Comparison of ENCODE assay signal across 24 cellular contexts in genomic region chr19:40768936-40769335, GRCh38. TPM values are rescaled to one million over a fixed set of nuclear protein-coding genes. Genes with fewer than 3 reads are reported as not detected.
"Had no signal": no experiment of that assay in that cellular context is flagged by ENCODE, and none has a peak within 500 bp of the region (broad histone marks: within the 10 kb centered on the region; RNA-seq: fewer than 3 reads in every experiment).

No MANE protein-coding gene starts in this region.

- H3K4me3 ChIP-seq: colonic mucosa, esophagus muscularis mucosa, hepatocyte, left ventricle myocardium inferior, mucosa of descending colon, skin epidermis, testis had no signal

- H3K4me2 ChIP-seq: hepatocyte had no signal

- H3K79me2 ChIP-seq: hepatocyte had no signal

- H3K27me3 ChIP-seq: colonic mucosa, esophagus muscularis mucosa, hepatocyte, testis had no signal

- H3K4me3 Mint-ChIP-seq: activated T-cell treated with anti-CD3 and anti-CD28 coated beads, Interleukin-2, amount 50 U/mL, for 4 hours; brain; memory B cell; naive thymus-derived CD4-positive, alpha-beta T cell; stimulated activated naive CD8-positive, alpha-beta T cell treated with anti-CD3 and anti-CD28 coated beads, Interleukin-15, Interleukin-2, amounts not matched to agents 100 ng/mL and 50 ng/mL, for 24 hours had no signal

- H3K36me3 ChIP-seq: colonic mucosa had no signal

- H3K9me3 ChIP-seq: colonic mucosa, esophagus muscularis mucosa, left ventricle myocardium inferior, mucosa of descending colon, testis had no signal

- H2AFZ ChIP-seq: hepatocyte had no signal

- H3K4me1 ChIP-seq: colonic mucosa, esophagus muscularis mucosa, left ventricle myocardium inferior, testis had no signal

- H3K27me3 Mint-ChIP-seq: brain; memory B cell; naive thymus-derived CD4-positive, alpha-beta T cell; stimulated activated naive CD8-positive, alpha-beta T cell treated with anti-CD3 and anti-CD28 coated beads, Interleukin-15, Interleukin-2, amounts not matched to agents 100 ng/mL and 50 ng/mL, for 24 hours had no signal

- DNase-seq: activated CD4-positive, alpha-beta T cell treated with anti-CD3 and anti-CD28 coated beads, Interleukin-2, amount 50 U/mL, for 48 hours; activated CD4-positive, CD25-positive, alpha-beta regulatory T cell treated with anti-CD3 and anti-CD28 coated beads, Interleukin-2, amount 50 U/mL, for 72 hours; activated gamma-delta T cell; activated T-cell treated with anti-CD3 and anti-CD28 coated beads, Interleukin-2, amount 50 U/mL, for 4 hours; central memory CD4-positive, alpha-beta T cell; colonic mucosa; islet precursor cell; left ventricle myocardium inferior; mucosa of descending colon; naive thymus-derived CD4-positive, alpha-beta T cell; posterior cingulate gyrus; retina; stimulated activated CD4-positive, alpha-beta T cell treated with anti-CD3 and anti-CD28 coated beads, Interleukin-15, amount 100 ng/mL, for 24 hours; stimulated activated CD4-positive, alpha-beta T cell treated with anti-CD3 and anti-CD28 coated beads, Interleukin-4, amount 100 ng/mL, for 1 hour; testis had no signal

- H3K27ac ChIP-seq: colonic mucosa, esophagus muscularis mucosa, hepatocyte, left ventricle myocardium inferior, skin epidermis, testis had no signal

- H3K4me1 Mint-ChIP-seq: brain had no signal

- H3K27ac Mint-ChIP-seq: activated naive CD4-positive, alpha-beta T cell treated with anti-CD3 and anti-CD28 coated beads, Interleukin-2, amount 50 U/mL, for 72 hours; brain; memory B cell; stimulated activated naive CD8-positive, alpha-beta T cell treated with anti-CD3 and anti-CD28 coated beads, Interleukin-15, Interleukin-2, amounts not matched to agents 100 ng/mL and 50 ng/mL, for 24 hours had no signal

- ATAC-seq: activated naive CD4-positive, alpha-beta T cell treated with anti-CD3 and anti-CD28 coated beads, Interleukin-2, amount 50 U/mL, for 72 hours; activated T-cell treated with anti-CD3 and anti-CD28 coated beads, Interleukin-2, amount 50 U/mL, for 4 hours; mucosa of descending colon; naive thymus-derived CD4-positive, alpha-beta T cell had no signal

- H3K9me3 Mint-ChIP-seq: brain; stimulated activated naive CD8-positive, alpha-beta T cell treated with anti-CD3 and anti-CD28 coated beads, Interleukin-15, Interleukin-2, amounts not matched to agents 100 ng/mL and 50 ng/mL, for 24 hours had no signal

RNA-seq across cellular contexts. Expression of gene MIA, which starts 6.4 kb away (rescaled TPM):
- total RNA-seq: activated naive CD4-positive, alpha-beta T cell treated with anti-CD3 and anti-CD28 coated beads, Interleukin-2, amount 50 U/mL, for 72 hours; glomerular endothelial cell; hepatocyte; left ventricle myocardium inferior; ureter had no signal
- polyA plus RNA-seq: naive thymus-derived CD4-positive, alpha-beta T cell had no signal
